Comparison of ENCODE assay signal across 19 cellular contexts in genomic region chr3:55534876-55535275, GRCh38. TPM values are rescaled to one million over a fixed set of nuclear protein-coding genes. Genes with fewer than 3 reads are reported as not detected.
DNase-seq lines count a peak whose midpoint lies in the region; ATAC-seq, FAIRE-seq and TF ChIP-seq lines count a peak whose summit lies in the region.
"Had no signal": no experiment of that assay in that cellular context is flagged by ENCODE, and none has a peak within 500 bp of the region (broad histone marks: within the 10 kb centered on the region; RNA-seq: fewer than 3 reads in every experiment).

No MANE protein-coding gene starts in this region.

- TF ChIP-seq CTCF in GM12865 (IDR thresholded peaks at IDR 0.05; ENCODE audit: insufficient read depth, low read depth, low read length, missing control alignments), result no peak

- DNase-seq in GM12865 (ENCODE audit: low read depth), result peak; percentile 9
- peak; percentile 56 for DNase-seq in RCC 7860 (ENCODE audit: low spot score)
- DNase-seq in renal cortical epithelial cell (ENCODE audit: low read depth), result peak; percentile 87
- no peak for DNase-seq in islet precursor cell
- no peak for DNase-seq in SKM-1 treated with dmso at 0.1 percent for 144 hours (lab: John Stamatoyannopoulos, UW; ENCODE audit: unreplicated experiment)
- DNase-seq: AML-193, DMS 273 treated with DMSO at 0.1 percent for 48 hours, GM23248, KG1, MG63, NCI-H1048, NCI-H1436 treated with DMSO at 0.1 percent for 48 hours, NCI-H2029, NCI-H345, NCI-H524 treated with DMSO at 0.1 percent for 48 hours had no signal

- H3K4me3 ChIP-seq in GM12865 (ENCODE audit: low read depth, low read length), result no peak overlapping the region
- H3K4me3 ChIP-seq: GM23248, HAP-1, MG63 had no signal

- ATAC-seq in esophagus mucosa, result peak; percentile 68
- no peak for ATAC-seq in GM18517 (IDR thresholded peaks at IDR 0.05; ENCODE audit: unreplicated experiment)

- FAIRE-seq in RCC 7860 (lab: Jason Lieb, UNC), result no peak
- FAIRE-seq: GM12892 had no signal

RNA-seq across cellular contexts. Expression of gene WNT5A, which starts 47.8 kb away (rescaled TPM):
- total RNA-seq in esophagus mucosa (17.7 TPM), renal cortical epithelial cell (20.5 and 32.2 TPM in 2 replicates)

Comparison
In these comparisons a context has a peak if more than half of its experiments do, and no peak if none do; other contexts are left out.
1. DNase-seq: peak in GM12865 (single experiment), RCC 7860 (single experiment) and renal cortical epithelial cell (single experiment); none in islet precursor cell (single experiment) and SKM-1 treated with dmso at 0.1 percent for 144 hours (single experiment).